1 cellular context compared by ENCODE assay signal in the genomic region with DNA sequence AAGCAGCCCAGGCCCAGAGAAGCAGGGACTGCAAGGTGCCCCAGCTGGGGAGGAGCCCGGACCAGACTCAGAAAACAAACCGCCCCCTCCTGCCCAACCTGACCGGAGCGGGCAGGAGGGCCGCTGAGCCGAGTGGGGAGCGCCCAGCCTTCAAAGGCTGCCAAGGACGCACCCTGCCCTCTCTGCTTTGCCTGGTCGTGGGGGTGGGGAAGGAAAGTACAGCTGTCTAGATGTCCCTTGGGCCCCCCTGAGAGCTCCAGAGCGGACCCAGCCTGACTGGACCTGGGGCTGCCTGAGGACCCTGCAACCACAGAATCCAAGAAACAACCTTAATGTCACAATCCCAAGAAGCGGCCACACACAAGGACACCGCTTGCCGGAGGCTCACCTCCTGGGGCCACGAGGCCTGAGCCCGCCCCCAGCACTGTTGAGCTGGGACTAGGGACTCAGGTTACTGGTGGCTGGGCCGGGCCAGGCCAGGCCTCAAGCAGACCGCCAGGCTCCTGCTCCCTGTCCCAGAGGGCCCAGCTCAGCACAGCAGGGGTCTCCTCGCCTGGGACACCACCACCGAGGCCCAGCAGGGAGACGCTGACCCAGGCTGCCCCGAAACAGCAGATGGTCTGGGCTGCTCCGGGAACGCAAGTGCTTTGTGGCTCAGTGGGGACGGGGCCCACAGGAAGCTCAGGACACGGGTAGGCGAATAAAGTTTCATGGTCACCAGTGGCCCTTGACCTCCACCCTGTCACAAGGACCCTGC.
A peak's percentile ranks its signal among the peaks of the same experiment; 100 is the strongest.
TF ChIP-seq lines count a peak whose summit lies in the region.

No MANE protein-coding gene starts in this region.

TF ChIP-seq in HepG2, 621 proteins besides CTCF, POLR2A, EP300 and RAD21 (continued from another document and continues in another):
- TF ChIP-seq, protein P1, sequence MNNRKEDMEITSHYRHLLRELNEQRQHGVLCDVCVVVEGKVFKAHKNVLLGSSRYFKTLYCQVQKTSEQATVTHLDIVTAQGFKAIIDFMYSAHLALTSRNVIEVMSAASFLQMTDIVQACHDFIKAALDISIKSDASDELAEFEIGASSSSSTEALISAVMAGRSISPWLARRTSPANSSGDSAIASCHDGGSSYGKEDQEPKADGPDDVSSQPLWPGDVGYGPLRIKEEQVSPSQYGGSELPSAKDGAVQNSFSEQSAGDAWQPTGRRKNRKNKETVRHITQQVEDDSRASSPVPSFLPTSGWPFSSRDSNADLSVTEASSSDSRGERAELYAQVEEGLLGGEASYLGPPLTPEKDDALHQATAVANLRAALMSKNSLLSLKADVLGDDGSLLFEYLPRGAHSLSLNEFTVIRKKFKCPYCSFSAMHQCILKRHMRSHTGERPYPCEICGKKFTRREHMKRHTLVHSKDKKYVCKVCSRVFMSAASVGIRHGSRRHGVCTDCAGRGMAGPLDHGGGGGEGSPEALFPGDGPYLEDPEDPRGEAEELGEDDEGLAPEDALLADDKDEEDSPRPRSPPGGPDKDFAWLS (CRISPR knock-in tag; IDR thresholded peaks at IDR 0.05; ENCODE audit: borderline replicate concordance): no peak
- TF ChIP-seq ZNF468 (CRISPR knock-in tag; IDR thresholded peaks at IDR 0.05): no peak
- peak; percentile 52 for TF ChIP-seq ARNT2 (CRISPR knock-in tag; IDR thresholded peaks at IDR 0.05; ENCODE audit: low read depth)
- TF ChIP-seq, protein P2, sequence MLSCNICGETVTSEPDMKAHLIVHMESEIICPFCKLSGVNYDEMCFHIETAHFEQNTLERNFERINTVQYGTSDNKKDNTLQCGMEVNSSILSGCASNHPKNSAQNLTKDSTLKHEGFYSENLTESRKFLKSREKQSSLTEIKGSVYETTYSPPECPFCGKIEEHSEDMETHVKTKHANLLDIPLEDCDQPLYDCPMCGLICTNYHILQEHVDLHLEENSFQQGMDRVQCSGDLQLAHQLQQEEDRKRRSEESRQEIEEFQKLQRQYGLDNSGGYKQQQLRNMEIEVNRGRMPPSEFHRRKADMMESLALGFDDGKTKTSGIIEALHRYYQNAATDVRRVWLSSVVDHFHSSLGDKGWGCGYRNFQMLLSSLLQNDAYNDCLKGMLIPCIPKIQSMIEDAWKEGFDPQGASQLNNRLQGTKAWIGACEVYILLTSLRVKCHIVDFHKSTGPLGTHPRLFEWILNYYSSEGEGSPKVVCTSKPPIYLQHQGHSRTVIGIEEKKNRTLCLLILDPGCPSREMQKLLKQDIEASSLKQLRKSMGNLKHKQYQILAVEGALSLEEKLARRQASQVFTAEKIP (CRISPR knock-in tag; IDR thresholded peaks at IDR 0.05; ENCODE audit: borderline replicate concordance): no peak
- TF ChIP-seq RBM39 (IDR thresholded peaks at IDR 0.05; ENCODE audit: low read depth, low read length, poor library complexity, severe bottlenecking): no peak
- no peak for TF ChIP-seq TCF12 (IDR thresholded peaks at IDR 0.05)
- no peak for TF ChIP-seq TCF12 (CRISPR knock-in tag; IDR thresholded peaks at IDR 0.05)
- no peak for TF ChIP-seq ZNF790 (CRISPR knock-in tag; IDR thresholded peaks at IDR 0.05; ENCODE audit: borderline replicate concordance)
- peak; percentile 9; the same call in 1 of the 2 replicates for TF ChIP-seq ELF3 (CRISPR knock-in tag; IDR thresholded peaks at IDR 0.05)
- no peak; the same call in 1 of the 2 replicates for TF ChIP-seq STAG1 (CRISPR knock-in tag; IDR thresholded peaks at IDR 0.05)
- TF ChIP-seq NFE2L1 (CRISPR knock-in tag; IDR thresholded peaks at IDR 0.05; ENCODE audit: borderline replicate concordance): no peak
- TF ChIP-seq ZNF574 (CRISPR knock-in tag; IDR thresholded peaks at IDR 0.05): peak; percentile 70
- TF ChIP-seq WIZ (CRISPR knock-in tag; IDR thresholded peaks at IDR 0.05): no peak
- peak; percentile 3; the same call in 1 of the 2 replicates for TF ChIP-seq HNF4A (CRISPR knock-in tag; IDR thresholded peaks at IDR 0.05)
- peak; percentile 26 for TF ChIP-seq MED8 (CRISPR knock-in tag; IDR thresholded peaks at IDR 0.05; ENCODE audit: insufficient replicate concordance)
- TF ChIP-seq ZNF644 (CRISPR knock-in tag; IDR thresholded peaks at IDR 0.05; ENCODE audit: low read depth): no peak
- no peak for TF ChIP-seq ZNF629 (CRISPR knock-in tag; conservative IDR thresholded peaks at IDR 0.05)
- TF ChIP-seq GATAD1 (CRISPR knock-in tag; IDR thresholded peaks at IDR 0.05): peak; percentile 53; the same call in 1 of the 2 replicates
- peak; percentile 19; the same call in 1 of the 2 replicates for TF ChIP-seq ZSCAN9 (CRISPR knock-in tag; IDR thresholded peaks at IDR 0.05; ENCODE audit: borderline replicate concordance)
- peak; percentile 67; the same call in 1 of the 2 replicates for TF ChIP-seq SP5 (CRISPR knock-in tag; IDR thresholded peaks at IDR 0.05; ENCODE audit: borderline replicate concordance, low read depth)
- no peak for TF ChIP-seq ZNF841 (CRISPR knock-in tag; IDR thresholded peaks at IDR 0.05; ENCODE audit: borderline replicate concordance)
- TF ChIP-seq HNRNPLL (IDR thresholded peaks at IDR 0.05; ENCODE audit: low read depth, low read length, poor library complexity, severe bottlenecking): peak; percentile 59
- peak; percentile 85; the same call in 1 of the 2 replicates for TF ChIP-seq SNAI1 (CRISPR knock-in tag; IDR thresholded peaks at IDR 0.05; ENCODE audit: borderline replicate concordance)
- TF ChIP-seq GZF1 (CRISPR knock-in tag; IDR thresholded peaks at IDR 0.05): no peak
- TF ChIP-seq SIN3B (IDR thresholded peaks at IDR 0.05; ENCODE audit: low read length): no peak
- peak; percentile 16; the same call in 1 of the 2 replicates for TF ChIP-seq ZNF616 (CRISPR knock-in tag; IDR thresholded peaks at IDR 0.05; ENCODE audit: low read depth)
- no peak for TF ChIP-seq CBX2 (IDR thresholded peaks at IDR 0.05; ENCODE audit: low read depth, low read length)
- no peak for TF ChIP-seq CBX2 (CRISPR knock-in tag; IDR thresholded peaks at IDR 0.05; ENCODE audit: low read depth)
- TF ChIP-seq CEBPG (CRISPR knock-in tag; IDR thresholded peaks at IDR 0.05): no peak
- TF ChIP-seq YEATS2 (CRISPR knock-in tag; IDR thresholded peaks at IDR 0.05; ENCODE audit: borderline replicate concordance): peak; percentile 66
- TF ChIP-seq, protein P3, sequence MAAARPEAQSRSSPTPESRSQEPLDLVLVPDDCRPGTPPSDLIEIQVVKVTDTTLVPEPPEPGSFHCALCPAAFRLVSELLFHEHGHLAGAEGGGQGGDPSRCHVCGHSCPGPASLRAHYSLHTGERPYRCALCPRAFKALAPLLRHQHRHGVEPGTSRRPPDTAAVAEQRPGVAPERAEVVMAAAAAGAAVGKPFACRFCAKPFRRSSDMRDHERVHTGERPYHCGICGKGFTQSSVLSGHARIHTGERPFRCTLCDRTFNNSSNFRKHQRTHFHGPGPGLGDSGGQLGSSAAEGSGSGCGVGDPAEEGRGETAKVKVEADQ (CRISPR knock-in tag; IDR thresholded peaks at IDR 0.05; ENCODE audit: borderline replicate concordance): no peak
- no peak for TF ChIP-seq LBX2 (CRISPR knock-in tag; IDR thresholded peaks at IDR 0.05; ENCODE audit: borderline replicate concordance)
- no peak for TF ChIP-seq THYN1 (CRISPR knock-in tag; IDR thresholded peaks at IDR 0.05; ENCODE audit: borderline replicate concordance, low read depth)
- TF ChIP-seq, protein P4, sequence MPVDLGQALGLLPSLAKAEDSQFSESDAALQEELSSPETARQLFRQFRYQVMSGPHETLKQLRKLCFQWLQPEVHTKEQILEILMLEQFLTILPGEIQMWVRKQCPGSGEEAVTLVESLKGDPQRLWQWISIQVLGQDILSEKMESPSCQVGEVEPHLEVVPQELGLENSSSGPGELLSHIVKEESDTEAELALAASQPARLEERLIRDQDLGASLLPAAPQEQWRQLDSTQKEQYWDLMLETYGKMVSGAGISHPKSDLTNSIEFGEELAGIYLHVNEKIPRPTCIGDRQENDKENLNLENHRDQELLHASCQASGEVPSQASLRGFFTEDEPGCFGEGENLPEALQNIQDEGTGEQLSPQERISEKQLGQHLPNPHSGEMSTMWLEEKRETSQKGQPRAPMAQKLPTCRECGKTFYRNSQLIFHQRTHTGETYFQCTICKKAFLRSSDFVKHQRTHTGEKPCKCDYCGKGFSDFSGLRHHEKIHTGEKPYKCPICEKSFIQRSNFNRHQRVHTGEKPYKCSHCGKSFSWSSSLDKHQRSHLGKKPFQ (CRISPR knock-in tag; IDR thresholded peaks at IDR 0.05; ENCODE audit: insufficient replicate concordance): no peak
- no peak for TF ChIP-seq CC2D1A (CRISPR knock-in tag; IDR thresholded peaks at IDR 0.05)
- TF ChIP-seq ZFP62 (CRISPR knock-in tag; IDR thresholded peaks at IDR 0.05): no peak
- TF ChIP-seq KLF16 (CRISPR knock-in tag; IDR thresholded peaks at IDR 0.05): no peak
- TF ChIP-seq XBP1 (CRISPR knock-in tag; IDR thresholded peaks at IDR 0.05): no peak
- 0 out of 2 replicates have a peak, but pooled peaks have one; percentile 37 for TF ChIP-seq ZSCAN31 (CRISPR knock-in tag; IDR thresholded peaks at IDR 0.05; ENCODE audit: low read depth)
- TF ChIP-seq BCL3 (CRISPR knock-in tag; IDR thresholded peaks at IDR 0.05): peak; percentile 32; the same call in 1 of the 2 replicates
- TF ChIP-seq BCL6 (CRISPR knock-in tag; IDR thresholded peaks at IDR 0.05): 0 out of 2 replicates have a peak, but pooled peaks have one; percentile 15
- TF ChIP-seq IKZF5 (CRISPR knock-in tag; IDR thresholded peaks at IDR 0.05): no peak
- no peak for TF ChIP-seq JUN (CRISPR knock-in tag; IDR thresholded peaks at IDR 0.05)
- TF ChIP-seq ZNF205 (CRISPR knock-in tag; IDR thresholded peaks at IDR 0.05): no peak
- TF ChIP-seq MXD4 (CRISPR knock-in tag; IDR thresholded peaks at IDR 0.05): peak; percentile 46; the same call in 1 of the 2 replicates
- peak; percentile 29; the same call in 1 of the 2 replicates for TF ChIP-seq ZNF709 (CRISPR knock-in tag; IDR thresholded peaks at IDR 0.05)
- TF ChIP-seq ZNF414 (CRISPR knock-in tag; IDR thresholded peaks at IDR 0.05): no peak
- TF ChIP-seq ZNF569 (CRISPR knock-in tag; IDR thresholded peaks at IDR 0.05; ENCODE audit: borderline replicate concordance): no peak
